Comparison of ENCODE assay signal across 8 cellular contexts in the genomic region with DNA sequence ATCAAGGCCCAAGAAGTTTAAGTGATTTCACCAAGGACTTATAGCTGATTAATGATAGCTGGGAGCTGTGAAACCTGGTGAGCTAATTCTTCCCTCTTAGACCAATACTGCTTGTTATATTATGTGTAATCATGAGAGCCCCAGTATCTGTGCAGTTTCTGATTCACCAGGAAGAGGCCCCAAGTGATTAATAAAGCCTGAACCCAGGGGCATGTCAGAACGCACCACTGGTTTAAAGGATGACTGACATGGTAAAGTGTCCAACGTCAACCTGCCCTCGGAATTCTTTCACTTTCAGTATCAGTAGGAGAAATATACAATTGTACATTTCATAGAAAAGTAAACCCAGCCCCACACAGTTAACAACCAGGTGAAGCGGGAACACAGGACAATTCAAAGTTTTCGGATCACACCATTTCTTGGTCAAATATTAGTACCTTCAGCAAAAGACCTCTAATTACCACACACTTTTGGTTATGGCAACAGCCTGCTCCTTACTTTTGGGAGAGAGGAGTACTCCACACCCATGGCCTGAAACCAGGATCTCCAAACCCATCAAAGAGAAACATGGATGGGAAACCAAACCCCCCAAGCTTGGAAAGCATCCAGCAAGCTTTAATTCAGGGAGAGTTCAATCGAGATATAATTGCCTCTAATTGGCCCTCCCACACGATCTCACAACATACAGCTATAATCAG. TPM values are rescaled to one million over a fixed set of nuclear protein-coding genes. Genes with fewer than 3 reads are reported as not detected.
DNase-seq lines count a peak whose midpoint lies in the region; ATAC-seq and TF ChIP-seq lines count a peak whose summit lies in the region.

No MANE protein-coding gene starts in this region.

- peaks cover 3% of the 10 kb centered on the region for H3K27me3 Mint-ChIP-seq in T-helper 1 cell treated with Interleukin-12 subunit alpha and Interleukin-12 subunit beta and Interleukin-4 antibody, amounts not matched to agents 30 μg/mL and 1 μg/mL, for 36 hours (ENCODE audit: low read depth)

- H3K4me3 Mint-ChIP-seq in T-helper 1 cell treated with Interleukin-12 subunit alpha and Interleukin-12 subunit beta and Interleukin-4 antibody, amounts not matched to agents 30 μg/mL and 1 μg/mL, for 36 hours, result peak overlapping the region; percentile 45

- peaks cover 13% of the 10 kb centered on the region for H3K4me1 Mint-ChIP-seq in T-helper 1 cell treated with Interleukin-12 subunit alpha and Interleukin-12 subunit beta and Interleukin-4 antibody, amounts not matched to agents 30 μg/mL and 1 μg/mL, for 36 hours (ENCODE audit: low read depth)

- TF ChIP-seq EP300 in esophagus muscularis mucosa (IDR thresholded peaks at IDR 0.05), result no peak

- H3K4me2 ChIP-seq in skeletal muscle satellite cell (ENCODE audit: low read length), result peak overlapping the region; percentile 77

- H3K4me1 ChIP-seq in heart right ventricle, result peaks cover 4 to 35% (median 23%) of the 10 kb centered on the region in 9 donors
- H3K4me1 ChIP-seq in right atrium auricular region, result peaks cover 0 to 25% of the 10 kb centered on the region in 2 donors
- H3K4me1 ChIP-seq in esophagus muscularis mucosa, result peaks cover 18 to 36% (median 33%) of the 10 kb centered on the region in 4 donors
- peaks cover 34% of the 10 kb centered on the region for H3K4me1 ChIP-seq in skeletal muscle satellite cell (ENCODE audit: control insufficient read depth, insufficient read depth, low read length)

- ATAC-seq in heart right ventricle, result peak in 4 of 8 donors; percentile 32 to 64 (median 47)
- ATAC-seq in HG02973 (IDR thresholded peaks at IDR 0.05; ENCODE audit: unreplicated experiment), result peak; percentile 99

- H3K9me3 ChIP-seq in heart right ventricle (no peaks in the 10 kb centered on the region), right atrium auricular region (no peaks in the 10 kb centered on the region), esophagus muscularis mucosa (no peaks in the 10 kb centered on the region), skeletal muscle satellite cell (replicated peaks; ENCODE audit: low read length) (no peaks in the 10 kb centered on the region)

- 50 to 58% methylated on average over 7 of the region's 7 CpGs for WGBS in heart right ventricle, 2 donors
- WGBS in esophagus muscularis mucosa, result 53% methylated on average over 7 of the region's 7 CpGs

- H3K27me3 ChIP-seq in heart right ventricle (no peaks in the 10 kb centered on the region), right atrium auricular region (no peaks in the 10 kb centered on the region), esophagus muscularis mucosa (no peaks in the 10 kb centered on the region), skeletal muscle satellite cell (ENCODE audit: control insufficient read depth, insufficient read depth, low read length) (no peaks in the 10 kb centered on the region)

- H3K27ac ChIP-seq in heart right ventricle (peak overlapping the region in 7 of 10 donors; percentile 3 to 67 (median 52)), right atrium auricular region (no peak overlapping the region), esophagus muscularis mucosa (replicated peaks in 1 of 4) (peak overlapping the region in 3 of 4 donors; percentile 2 to 30 (median 18))

- peaks cover 2% of the 10 kb centered on the region for H3K36me3 Mint-ChIP-seq in T-helper 1 cell treated with Interleukin-12 subunit alpha and Interleukin-12 subunit beta and Interleukin-4 antibody, amounts not matched to agents 30 μg/mL and 1 μg/mL, for 36 hours (ENCODE audit: low read depth)

- intact Hi-C loops in heart right ventricle (cut with DNase I), result loop anchor here in 1 of 10 donors (5.0 kb wide), 1 partner anchor 35 kb away; no protein-coding TSS in a partner anchor
- intact Hi-C loops in esophagus muscularis mucosa (cut with DNase I), result no loop called here

- H3K4me3 ChIP-seq in heart right ventricle, result peak overlapping the region in 6 of 10 donors; percentile 13 to 29 (median 18)
- H3K4me3 ChIP-seq in right atrium auricular region, result no peak overlapping the region
- peak overlapping the region; percentile 7 to 40 (median 12) for H3K4me3 ChIP-seq in esophagus muscularis mucosa
- H3K4me3 ChIP-seq in skeletal muscle satellite cell (ENCODE audit: low read length), result peak overlapping the region; percentile 56

- H3K36me3 ChIP-seq in heart right ventricle (no peaks in the 10 kb centered on the region), right atrium auricular region (no peaks in the 10 kb centered on the region), esophagus muscularis mucosa (no peaks in the 10 kb centered on the region), skeletal muscle satellite cell (ENCODE audit: insufficient read depth, low read length) (no peaks in the 10 kb centered on the region)

- TF ChIP-seq CTCF in heart right ventricle (IDR thresholded peaks at IDR 0.05) (no peak), right atrium auricular region (IDR thresholded peaks at IDR 0.05) (no peak), esophagus muscularis mucosa (IDR thresholded peaks at IDR 0.05) (no peak)

- H3K27ac Mint-ChIP-seq in T-helper 1 cell treated with Interleukin-12 subunit alpha and Interleukin-12 subunit beta and Interleukin-4 antibody, amounts not matched to agents 30 μg/mL and 1 μg/mL, for 36 hours, result peak overlapping the region; percentile 80

- TF ChIP-seq POLR2A in esophagus muscularis mucosa (IDR thresholded peaks at IDR 0.05; ENCODE audit: low read depth), result no peak

- DNase-seq in heart right ventricle (no peak), right atrium auricular region (ENCODE audit: low spot score) (no peak), esophagus muscularis mucosa (ENCODE audit: extremely low spot score) (no peak), SHP77 (lab: John Stamatoyannopoulos, UW) (no peak), NCI-H69 (lab: John Stamatoyannopoulos, UW) (no peak)

- H3K9ac ChIP-seq in skeletal muscle satellite cell (ENCODE audit: low read depth, low read length), result peak overlapping the region; percentile 31

- no peaks in the 10 kb centered on the region for H3K9me3 Mint-ChIP-seq in T-helper 1 cell treated with Interleukin-12 subunit alpha and Interleukin-12 subunit beta and Interleukin-4 antibody, amounts not matched to agents 30 μg/mL and 1 μg/mL, for 36 hours

RNA-seq across cellular contexts. Expression of a gene that starts 28.5 kb away (rescaled TPM):
- total RNA-seq in heart right ventricle, result 1 to 10 TPM; 1.3 to 7.3 (median 3.7) TPM
- 1 to 10 TPM in 1 of 2 donors, under 1 TPM in 1; 0.88 to 2.6 TPM for polyA plus RNA-seq in heart right ventricle
- 1 to 10 TPM; 4.4 to 4.7 TPM for total RNA-seq in right atrium auricular region
- 10 to 100 TPM; 17.0 to 30.5 (median 19.5) TPM for total RNA-seq in esophagus muscularis mucosa
- total RNA-seq in skeletal muscle satellite cell (2012; rRNA removed), result 3.9 and 5.8 TPM in 2 replicates

Comparison
In these comparisons a context has a peak if more than half of its experiments do, and no peak if none do; other contexts are left out.
1. H3K27ac ChIP-seq: peak in heart right ventricle (7 of 10) and esophagus muscularis mucosa (3 of 4); none in right atrium auricular region (0 of 2).
2. H3K4me3 ChIP-seq: peak in heart right ventricle (6 of 10), esophagus muscularis mucosa (4 of 4) and skeletal muscle satellite cell (single experiment); none in right atrium auricular region (0 of 2).